In the genomic region with DNA sequence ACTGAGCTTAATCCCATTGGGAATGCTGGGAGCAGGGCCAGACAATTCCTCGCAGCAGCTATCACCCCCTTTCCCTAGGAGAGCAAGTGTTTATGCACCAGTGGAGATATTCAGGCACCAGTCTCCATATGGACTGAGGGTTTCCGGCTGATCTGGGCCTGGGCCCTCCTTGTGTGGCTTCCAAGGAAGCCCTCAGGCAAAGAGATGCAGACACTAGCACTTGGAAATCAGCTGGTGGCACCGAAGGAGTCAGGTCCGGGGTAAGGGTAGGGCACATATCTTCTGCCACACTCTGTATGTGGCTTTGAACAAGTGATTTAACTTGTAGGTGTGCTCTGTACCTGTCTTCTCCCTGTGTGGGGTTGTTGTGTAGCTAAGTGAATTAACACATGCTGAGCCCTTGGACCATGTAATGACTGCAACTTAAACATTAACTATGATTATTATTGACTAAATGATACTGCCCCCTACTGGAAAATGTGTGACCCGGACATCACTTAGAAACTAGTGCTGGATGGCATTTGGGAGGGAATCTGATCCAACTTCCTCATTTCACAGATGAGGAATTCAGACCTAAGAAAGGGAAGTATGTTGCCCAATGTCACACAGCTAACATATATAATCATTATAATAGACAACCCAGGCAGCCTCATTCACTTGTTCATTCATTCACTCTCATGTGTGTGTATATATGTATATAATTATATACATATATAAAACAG, we compare ENCODE assay signal across 9 cellular contexts. TPM values are rescaled to one million over a fixed set of nuclear protein-coding genes. Genes with fewer than 3 reads are reported as not detected.
DNase-seq lines count a peak whose midpoint lies in the region; ATAC-seq and TF ChIP-seq lines count a peak whose summit lies in the region.
"Had no signal": no experiment of that assay in that cellular context is flagged by ENCODE, and none has a peak within 500 bp of the region (broad histone marks: within the 10 kb centered on the region; RNA-seq: fewer than 3 reads in every experiment).

No MANE protein-coding gene starts in this region.

- TF ChIP-seq CTCF in KMS-11 (conservative IDR thresholded peaks at IDR 0.05; ENCODE audit: low read depth, low read length) (peak; percentile 87), fibroblast of mammary gland (conservative IDR thresholded peaks at IDR 0.05; ENCODE audit: control insufficient read depth, insufficient read depth, low read depth, low read length) (peak; percentile 72), osteoblast (IDR thresholded peaks at IDR 0.05; ENCODE audit: extremely low read depth, low read depth, low read length) (peak; percentile 72)

- H3K27ac ChIP-seq in KMS-11: no peak overlapping the region
- no peak overlapping the region for H3K27ac ChIP-seq in SJCRH30
- no peak overlapping the region for H3K27ac ChIP-seq in osteoblast (ENCODE audit: low read depth, low read length)
- H3K27ac ChIP-seq: BLaER1 treated with 17β-estradiol and CSF1 and Interleukin-3, amounts not matched to agents 10 nM and 100 nM had no signal

- DNase-seq in NCI-H2171 treated with DMSO at 0.1 percent for 48 hours (lab: John Stamatoyannopoulos, UW): peak; percentile 14
- no peak for DNase-seq in NCI-H2171 (lab: John Stamatoyannopoulos, UW)
- peak; percentile 41 to 72 for DNase-seq in SJCRH30
- peak; percentile 62 for DNase-seq in fibroblast of mammary gland (ENCODE audit: low read depth)
- DNase-seq in osteoblast (ENCODE audit: insufficient read length, low spot score, missing footprints): no peak
- DNase-seq in T1000 (lab: John Stamatoyannopoulos, UW): no peak

- H3K4me2 ChIP-seq in KMS-11 (no peak overlapping the region), osteoblast (ENCODE audit: insufficient read depth, low read length) (no peak overlapping the region)

- H4K20me1 ChIP-seq in KMS-11 (ENCODE audit: insufficient read depth): no peaks in the 10 kb centered on the region
- H4K20me1 ChIP-seq in osteoblast (ENCODE audit: insufficient read depth, low read length): no peaks in the 10 kb centered on the region

- H3K27me3 ChIP-seq in KMS-11 (ENCODE audit: insufficient read depth, low read depth): no peaks in the 10 kb centered on the region
- peaks cover 13% of the 10 kb centered on the region for H3K27me3 ChIP-seq in SJCRH30
- H3K27me3 ChIP-seq in osteoblast (ENCODE audit: insufficient read depth, low read length): peaks cover 8% of the 10 kb centered on the region
- H3K27me3 ChIP-seq: BLaER1 treated with 17β-estradiol and CSF1 and Interleukin-3, amounts not matched to agents 10 nM and 100 nM had no signal

- H3K4me3 ChIP-seq in KMS-11 (IDR thresholded peaks at IDR 0.05; ENCODE audit: insufficient read depth, low read depth, low read length) (no peak overlapping the region), SJCRH30 (no peak overlapping the region), fibroblast of mammary gland (ENCODE audit: control insufficient read depth, low read depth, low read length) (no peak overlapping the region), osteoblast (ENCODE audit: insufficient read depth, low read length) (no peak overlapping the region)
- H3K4me3 ChIP-seq: BLaER1 treated with 17β-estradiol and CSF1 and Interleukin-3, amounts not matched to agents 10 nM and 100 nM had no signal

- H3K79me2 ChIP-seq in KMS-11 (ENCODE audit: insufficient read depth, low read depth): no peaks in the 10 kb centered on the region
- no peaks in the 10 kb centered on the region for H3K79me2 ChIP-seq in osteoblast (ENCODE audit: insufficient read depth, low read length)

- ATAC-seq in GM19452 (IDR thresholded peaks at IDR 0.05; ENCODE audit: unreplicated experiment): no peak

- H3K9me3 ChIP-seq in SJCRH30 (replicated peaks) (no peaks in the 10 kb centered on the region), osteoblast (ENCODE audit: low read depth, low read length) (no peaks in the 10 kb centered on the region)
- H3K9me3 ChIP-seq: BLaER1 treated with 17β-estradiol and CSF1 and Interleukin-3, amounts not matched to agents 10 nM and 100 nM had no signal

- no peak overlapping the region for H3K9ac ChIP-seq in KMS-11
- H3K9ac ChIP-seq: BLaER1 treated with 17β-estradiol and CSF1 and Interleukin-3, amounts not matched to agents 10 nM and 100 nM had no signal

- H3K36me3 ChIP-seq in KMS-11 (ENCODE audit: insufficient read depth) (no peaks in the 10 kb centered on the region), SJCRH30 (no peaks in the 10 kb centered on the region), osteoblast (ENCODE audit: insufficient read depth, low read length) (no peaks in the 10 kb centered on the region)
- H3K36me3 ChIP-seq: BLaER1 treated with 17β-estradiol and CSF1 and Interleukin-3, amounts not matched to agents 10 nM and 100 nM had no signal

- H2AFZ ChIP-seq in KMS-11 (ENCODE audit: low read depth) (no peak overlapping the region), osteoblast (ENCODE audit: low read length) (no peak overlapping the region)

- H3K4me1 ChIP-seq in KMS-11 (ENCODE audit: low read depth, poor library complexity, severe bottlenecking) (no peaks in the 10 kb centered on the region), SJCRH30 (no peaks in the 10 kb centered on the region), osteoblast (ENCODE audit: insufficient read depth, low read length) (no peaks in the 10 kb centered on the region)

RNA-seq across cellular contexts. Expression of a gene that starts 19.3 kb away (rescaled TPM):
- 5.0 and 6.6 TPM in 2 replicates for total RNA-seq in SJCRH30 (2014; rRNA removed; shearing (Covaris generic))
- total RNA-seq in osteoblast: not detected in 2 replicates

RNA-seq across cellular contexts. Expression of a gene that starts 34.3 kb away (rescaled TPM):
- 106 and 110 TPM in 2 replicates for total RNA-seq in SJCRH30 (2014; rRNA removed; shearing (Covaris generic))
- 52.8 and 56.6 TPM in 2 replicates for total RNA-seq in osteoblast

RNA-seq across cellular contexts. Expression of a gene that starts 42.2 kb away (rescaled TPM):
- total RNA-seq in SJCRH30 (2014; rRNA removed; shearing (Covaris generic)): 5.2 and 8.1 TPM in 2 replicates
- 8.7 and 13.0 TPM in 2 replicates for total RNA-seq in osteoblast

Comparison
In these comparisons a context has a peak if more than half of its experiments do, and no peak if none do; other contexts are left out.
1. DNase-seq: peak in NCI-H2171 treated with DMSO at 0.1 percent for 48 hours (single experiment), SJCRH30 (2 of 2) and fibroblast of mammary gland (single experiment); none in NCI-H2171 (single experiment), osteoblast (single experiment) and T1000 (single experiment).
2. Peak in every context shown above with its lines, with median percentiles within 50 percentile points of each other: CTCF ChIP-seq.